7 cellular contexts compared by ENCODE assay signal in genomic region chr4:71583971-71584370, GRCh38.
"Had no signal": no experiment of that assay in that cellular context is flagged by ENCODE, and none has a peak within 500 bp of the region (broad histone marks: within the 10 kb centered on the region; RNA-seq: fewer than 3 reads in every experiment).

No MANE protein-coding gene starts in this region.

- DNase-seq: H7, HFFc6, IMR-90, KG1 had no signal

- H3K4me3 Mint-ChIP-seq: GM23338, HFFc6 had no signal

- ATAC-seq: GM23338, HCT116, K562 had no signal

- H3K27ac Mint-ChIP-seq: GM23338, HFFc6 had no signal
